In genomic region chr20:9130407-9130995, GRCh38 we compare ENCODE assay signal across 13 cellular contexts.
"Had no signal": no experiment of that assay in that cellular context is flagged by ENCODE, and none has a peak within 500 bp of the region (broad histone marks: within the 10 kb centered on the region; RNA-seq: fewer than 3 reads in every experiment).

No MANE protein-coding gene starts in this region.

- H3K27ac ChIP-seq: left lung, prostate gland, stomach, testis, upper lobe of right lung had no signal

- H3K4me1 ChIP-seq: left lung, prostate gland, stomach, testis, upper lobe of right lung had no signal

- H3K27me3 ChIP-seq: gastrocnemius medialis, left lung, stomach, testis, upper lobe of right lung had no signal

- H3K9me3 ChIP-seq: gastrocnemius medialis, prostate gland, testis, upper lobe of right lung had no signal

- H3K4me3 ChIP-seq: gastrocnemius medialis, left lung, prostate gland, stomach, testis, upper lobe of right lung had no signal

- H3K36me3 ChIP-seq: gastrocnemius medialis, left lung, prostate gland, upper lobe of right lung had no signal

- DNase-seq: activated CD4-positive, alpha-beta T cell treated with anti-CD3 and anti-CD28 coated beads, Interleukin-2, amount 10 ng/mL, durations not matched to agents 24 days and 14 days; activated CD4-positive, CD25-positive, alpha-beta regulatory T cell; activated CD8-positive, alpha-beta memory T cell treated with anti-CD3 and anti-CD28 coated beads, Interleukin-2, amount 50 U/mL, for 48 hours; activated gamma-delta T cell treated with Interleukin-2 at 50 U/mL for 16 hours; gastrocnemius medialis; left lung; nucleus accumbens; stimulated activated CD4-positive, alpha-beta T cell treated with anti-CD3 and anti-CD28 coated beads, Interleukin-1b, Interleukin-23, amount 100 ng/mL, for 48 hours; stomach; testis; upper lobe of right lung had no signal

- ATAC-seq: gastrocnemius medialis; left lung; natural killer cell treated with Interleukin-12 subunit alpha and Interleukin-12 subunit beta and Interleukin-15 and Interleukin-18, amount 100 ng/mL, for 72 hours; upper lobe of right lung had no signal
